In the genomic region with DNA sequence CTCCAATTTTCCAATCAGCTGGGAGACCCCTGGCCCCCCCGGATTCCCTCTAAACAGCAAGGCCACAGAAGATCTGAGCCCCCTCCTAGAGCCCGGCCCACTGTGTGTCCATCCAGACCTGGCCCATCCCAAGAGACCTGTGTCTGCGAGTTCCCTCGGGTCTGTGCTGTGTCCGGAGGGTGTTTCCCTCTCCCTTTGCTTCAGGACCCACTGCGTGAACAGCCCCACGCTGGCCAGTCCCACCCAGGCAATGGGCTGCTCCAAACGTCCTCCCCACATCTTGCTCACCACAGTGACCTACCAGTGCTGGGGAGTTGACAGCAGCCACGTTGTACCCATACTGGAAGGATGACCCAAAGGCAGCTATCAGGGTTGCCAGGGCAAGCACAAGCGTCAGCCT, we compare ENCODE assay signal across 37 cellular contexts. TPM values are rescaled to one million over a fixed set of nuclear protein-coding genes. Genes with fewer than 3 reads are reported as not detected.
"Had no signal": no experiment of that assay in that cellular context is flagged by ENCODE, and none has a peak within 500 bp of the region (broad histone marks: within the 10 kb centered on the region; RNA-seq: fewer than 3 reads in every experiment).

No MANE protein-coding gene starts in this region.

- FAIRE-seq: endothelial cell of umbilical vein, kidney had no signal

- H3K27me3 ChIP-seq: adrenal gland, body of pancreas, heart left ventricle, neutrophil, sigmoid colon, vagina had no signal

- H3K9me3 ChIP-seq: adrenal gland, body of pancreas, heart left ventricle, neutrophil, prostate gland, sigmoid colon, thoracic aorta, vagina had no signal

- H3K4me2 ChIP-seq: smooth muscle cell had no signal

- H3K4me1 Mint-ChIP-seq: activated CD4-positive, alpha-beta T cell treated with anti-CD3 and anti-CD28 coated beads for 36 hours; activated naive CD8-positive, alpha-beta T cell treated with anti-CD3 and anti-CD28 coated beads for 36 hours; immature natural killer cell; naive thymus-derived CD8-positive, alpha-beta T cell had no signal

- DNase-seq: activated B cell treated with CpG ODN at 0.5 μM for 24 hours; activated CD4-positive, alpha-beta T cell treated with anti-CD3 and anti-CD28 coated beads for 36 hours; activated CD4-positive, alpha-beta T cell treated with anti-CD3 and anti-CD28 coated beads, Interleukin-2, amount 50 U/mL, for 4 hours; activated CD8-positive, alpha-beta memory T cell treated with anti-CD3 and anti-CD28 coated beads for 24 hours; activated effector memory CD4-positive, alpha-beta T cell treated with anti-CD3 and anti-CD28 coated beads, Interleukin-2, amount 50 U/mL, for 16 hours; activated naive CD4-positive, alpha-beta T cell treated with anti-CD3 and anti-CD28 coated beads for 36 hours; activated naive CD8-positive, alpha-beta T cell treated with anti-CD3 and anti-CD28 coated beads for 36 hours; aorta; cerebellar nuclear complex; heart left ventricle; hypothalamus; immature natural killer cell; kidney; left colon; midbrain; naive thymus-derived CD8-positive, alpha-beta T cell; sigmoid colon; stimulated activated CD4-positive, alpha-beta T cell treated with anti-CD3 and anti-CD28 coated beads, Interleukin-15, amount 100 ng/mL, for 24 hours; stimulated activated CD4-positive, alpha-beta T cell treated with anti-CD3 and anti-CD28 coated beads, Interleukin-2, amount 100 ng/mL, for 24 hours; stimulated activated naive CD4-positive, alpha-beta T cell treated with Interleukin-2 at 50 U/mL for 16 hours; T-helper 1 cell had no signal

- H3K27ac ChIP-seq: adrenal gland, body of pancreas, coronary artery, heart left ventricle, prostate gland, sigmoid colon, thoracic aorta, vagina had no signal

- H3K9me3 Mint-ChIP-seq: activated B cell treated with CpG ODN at 0.5 μM for 24 hours; activated naive CD4-positive, alpha-beta T cell treated with anti-CD3 and anti-CD28 coated beads for 36 hours; activated naive CD8-positive, alpha-beta T cell treated with anti-CD3 and anti-CD28 coated beads for 36 hours; activated T-helper 1 cell treated with anti-CD3 and anti-CD28 coated beads, Interleukin-12 subunit alpha, Interleukin-12 subunit beta, Interleukin-2, Interleukin-4 antibody, amounts not matched to agents 30 ng/mL and 10 ng/mL and 1 ng/mL, durations not matched to agents 14 hours and 24 hours and 36 hours; immature natural killer cell; naive thymus-derived CD8-positive, alpha-beta T cell; T-helper 2 cell treated with Interferon-gamma antibody and Interleukin-4, amounts not matched to agents 5 μg/mL and 100 μg/mL, for 36 hours; type B pancreatic cell had no signal

- ATAC-seq: activated CD4-positive, alpha-beta T cell treated with anti-CD3 and anti-CD28 coated beads for 36 hours; body of pancreas; left colon; naive thymus-derived CD8-positive, alpha-beta T cell had no signal

- H3K36me3 ChIP-seq: adrenal gland, heart left ventricle, prostate gland, sigmoid colon, thoracic aorta, vagina had no signal

- H3K27ac Mint-ChIP-seq: activated B cell treated with CpG ODN at 0.5 μM for 24 hours; activated CD4-positive, alpha-beta T cell treated with anti-CD3 and anti-CD28 coated beads for 36 hours; activated naive CD4-positive, alpha-beta T cell treated with anti-CD3 and anti-CD28 coated beads for 36 hours; activated naive CD8-positive, alpha-beta T cell treated with anti-CD3 and anti-CD28 coated beads for 36 hours; activated T-helper 1 cell treated with anti-CD3 and anti-CD28 coated beads, Interleukin-12 subunit alpha, Interleukin-12 subunit beta, Interleukin-2, Interleukin-4 antibody, amounts not matched to agents 30 ng/mL and 10 ng/mL and 1 ng/mL, durations not matched to agents 14 hours and 24 hours and 36 hours; immature natural killer cell; T-helper 2 cell treated with Interferon-gamma antibody and Interleukin-4, amounts not matched to agents 5 μg/mL and 100 μg/mL, for 36 hours; type B pancreatic cell had no signal

- H3K27me3 Mint-ChIP-seq: activated B cell treated with CpG ODN at 0.5 μM for 24 hours; activated naive CD8-positive, alpha-beta T cell treated with anti-CD3 and anti-CD28 coated beads for 36 hours; naive thymus-derived CD8-positive, alpha-beta T cell; type B pancreatic cell had no signal

- H3K4me3 ChIP-seq: adrenal gland, body of pancreas, coronary artery, heart left ventricle, prostate gland, sigmoid colon, smooth muscle cell, thoracic aorta, vagina had no signal

- H3K4me3 Mint-ChIP-seq: activated B cell treated with CpG ODN at 0.5 μM for 24 hours; activated CD4-positive, alpha-beta T cell treated with anti-CD3 and anti-CD28 coated beads for 36 hours; activated naive CD4-positive, alpha-beta T cell treated with anti-CD3 and anti-CD28 coated beads for 36 hours; activated naive CD8-positive, alpha-beta T cell treated with anti-CD3 and anti-CD28 coated beads for 36 hours; activated T-helper 1 cell treated with anti-CD3 and anti-CD28 coated beads, Interleukin-12 subunit alpha, Interleukin-12 subunit beta, Interleukin-2, Interleukin-4 antibody, amounts not matched to agents 30 ng/mL and 10 ng/mL and 1 ng/mL, durations not matched to agents 14 hours and 24 hours and 36 hours; immature natural killer cell; naive thymus-derived CD8-positive, alpha-beta T cell; T-helper 2 cell treated with Interferon-gamma antibody and Interleukin-4, amounts not matched to agents 5 μg/mL and 100 μg/mL, for 36 hours; type B pancreatic cell had no signal

- H3K4me1 ChIP-seq: adrenal gland, body of pancreas, prostate gland had no signal

RNA-seq across cellular contexts. Expression of gene SLC2A5, which starts 11.6 kb away (rescaled TPM):
- total RNA-seq: activated CD4-positive, alpha-beta T cell treated with anti-CD3 and anti-CD28 coated beads for 36 hours; activated naive CD4-positive, alpha-beta T cell treated with anti-CD3 and anti-CD28 coated beads for 36 hours; endothelial cell of umbilical vein; osteocyte had no signal
- polyA plus RNA-seq: endothelial cell of umbilical vein; naive thymus-derived CD8-positive, alpha-beta T cell; smooth muscle cell had no signal

RNA-seq across cellular contexts. Expression of gene SLC2A7, which starts 31.6 kb away (rescaled TPM):
- total RNA-seq: activated B cell treated with CpG ODN at 0.5 μM for 24 hours; activated CD4-positive, alpha-beta T cell treated with anti-CD3 and anti-CD28 coated beads for 36 hours; activated naive CD4-positive, alpha-beta T cell treated with anti-CD3 and anti-CD28 coated beads for 36 hours; activated T-helper 1 cell treated with anti-CD3 and anti-CD28 coated beads, Interleukin-12 subunit alpha, Interleukin-12 subunit beta, Interleukin-2, Interleukin-4 antibody, amounts not matched to agents 30 ng/mL and 10 ng/mL and 1 ng/mL, durations not matched to agents 14 hours and 24 hours and 36 hours; adrenal gland; aorta; body of pancreas; endothelial cell of umbilical vein; kidney; left colon; lower leg skin; naive thymus-derived CD8-positive, alpha-beta T cell; osteocyte; prostate gland; sigmoid colon; smooth muscle cell; subcutaneous adipose tissue; thoracic aorta; vagina had no signal
- polyA plus RNA-seq: adrenal gland, aorta, endothelial cell of umbilical vein, esophagus, immature natural killer cell, smooth muscle cell had no signal
